ENCODE assay signal across 27 cellular contexts in the genomic region with DNA sequence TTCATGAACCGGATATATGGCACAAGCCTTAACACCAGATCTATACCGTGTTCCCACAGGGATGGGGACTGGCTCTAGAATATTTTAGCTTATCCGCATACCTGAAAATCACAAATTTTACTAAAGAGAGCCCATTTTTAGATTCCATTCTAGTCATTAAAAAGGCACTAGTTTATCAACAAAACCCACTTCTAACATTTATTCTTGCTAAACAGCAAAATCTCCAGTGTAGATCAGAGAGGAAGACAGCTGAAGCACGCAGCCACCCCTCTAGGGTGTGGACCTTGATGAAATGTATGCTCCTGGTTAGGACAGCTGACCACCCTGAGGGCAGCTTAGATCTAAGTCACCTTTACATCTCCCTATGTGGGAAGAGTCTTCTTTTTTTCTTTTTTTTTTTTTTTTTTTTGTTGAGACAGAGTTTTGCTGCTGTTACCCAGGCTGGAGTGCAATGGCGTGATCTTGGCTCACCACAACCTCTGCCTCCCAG.
"Had no signal": no experiment of that assay in that cellular context is flagged by ENCODE, and none has a peak within 500 bp of the region (broad histone marks: within the 10 kb centered on the region; RNA-seq: fewer than 3 reads in every experiment).

No MANE protein-coding gene starts in this region.

- H3K4me3 ChIP-seq: stomach, suprapubic skin, testis, thoracic aorta, thyroid gland, tibial artery, tibial nerve, transverse colon, upper lobe of left lung, upper lobe of right lung, uterus, vagina had no signal

- ATAC-seq: stimulated activated effector memory CD8-positive, alpha-beta T cell treated with anti-CD3 and anti-CD28 coated beads, Interleukin-12 subunit alpha, Interleukin-12 subunit beta, amount 100 ng/mL, for 72 hours; stimulated activated memory B cell treated with anti-CD40 and anti-IgM and Interleukin-4, amounts not matched to agents 10 μg/mL and 1 μg/mL and 100 μg/mL, for 72 hours; stimulated activated naive B cell treated with anti-CD40 and anti-IgM and Interleukin-4, amounts not matched to agents 10 μg/mL and 1 μg/mL and 100 μg/mL, for 72 hours; stimulated activated naive CD8-positive, alpha-beta T cell treated with anti-CD3 and anti-CD28 coated beads, Interleukin-15, amount 100 ng/mL, for 72 hours; stimulated activated naive CD8-positive, alpha-beta T cell treated with anti-CD3 and anti-CD28 coated beads, Interleukin-15, Interleukin-2, amounts not matched to agents 100 U/mL and 50 U/mL, for 24 hours; upper lobe of right lung had no signal

- H3K4me1 Mint-ChIP-seq: stimulated activated memory B cell treated with anti-CD40 and anti-IgM and Interleukin-4, amounts not matched to agents 10 μg/mL and 1 μg/mL and 100 μg/mL, for 72 hours; stimulated activated naive CD8-positive, alpha-beta T cell treated with anti-CD3 and anti-CD28 coated beads, Interleukin-15, amount 100 ng/mL, for 72 hours had no signal

- H3K27ac Mint-ChIP-seq: stimulated activated effector memory CD8-positive, alpha-beta T cell treated with anti-CD3 and anti-CD28 coated beads, Interleukin-12 subunit alpha, Interleukin-12 subunit beta, amount 100 ng/mL, for 72 hours; stimulated activated memory B cell treated with anti-CD40 and anti-IgM and Interleukin-4, amounts not matched to agents 10 μg/mL and 1 μg/mL and 100 μg/mL, for 72 hours; stimulated activated naive B cell treated with anti-CD40 and anti-IgM and Interleukin-4, amounts not matched to agents 10 μg/mL and 1 μg/mL and 100 μg/mL, for 72 hours; stimulated activated naive CD8-positive, alpha-beta T cell treated with anti-CD3 and anti-CD28 coated beads, Interleukin-15, Interleukin-2, amounts not matched to agents 100 ng/mL and 50 ng/mL, for 24 hours had no signal

- H3K4me1 ChIP-seq: stomach, suprapubic skin, testis, thyroid gland, transverse colon, upper lobe of left lung, upper lobe of right lung, uterus, vagina had no signal

- H3K36me3 Mint-ChIP-seq: stimulated activated effector memory CD8-positive, alpha-beta T cell treated with anti-CD3 and anti-CD28 coated beads, Interleukin-12 subunit alpha, Interleukin-12 subunit beta, amount 100 ng/mL, for 72 hours had no signal

- H3K27me3 Mint-ChIP-seq: stimulated activated memory B cell treated with anti-CD40 and anti-IgM and Interleukin-4, amounts not matched to agents 10 μg/mL and 1 μg/mL and 100 μg/mL, for 72 hours; stimulated activated naive B cell treated with anti-CD40 and anti-IgM and Interleukin-4, amounts not matched to agents 10 μg/mL and 1 μg/mL and 100 μg/mL, for 72 hours; stimulated activated naive CD8-positive, alpha-beta T cell treated with anti-CD3 and anti-CD28 coated beads, Interleukin-15, amount 100 ng/mL, for 72 hours; stimulated activated naive CD8-positive, alpha-beta T cell treated with anti-CD3 and anti-CD28 coated beads, Interleukin-15, Interleukin-2, amounts not matched to agents 100 ng/mL and 50 ng/mL, for 24 hours had no signal

- H3K9me3 ChIP-seq: testis, thyroid gland, vagina had no signal

- H3K36me3 ChIP-seq: stomach, suprapubic skin, thoracic aorta, thyroid gland, tibial artery, tibial nerve, transverse colon, upper lobe of left lung, upper lobe of right lung, uterus, vagina had no signal

- H3K4me3 Mint-ChIP-seq: stimulated activated effector memory CD8-positive, alpha-beta T cell treated with anti-CD3 and anti-CD28 coated beads, Interleukin-12 subunit alpha, Interleukin-12 subunit beta, amount 100 ng/mL, for 72 hours; stimulated activated memory B cell treated with anti-CD40 and anti-IgM and Interleukin-4, amounts not matched to agents 10 μg/mL and 1 μg/mL and 100 μg/mL, for 72 hours; stimulated activated naive B cell treated with anti-CD40 and anti-IgM and Interleukin-4, amounts not matched to agents 10 μg/mL and 1 μg/mL and 100 μg/mL, for 72 hours; stimulated activated naive CD8-positive, alpha-beta T cell treated with anti-CD3 and anti-CD28 coated beads, Interleukin-15, amount 100 ng/mL, for 72 hours; stimulated activated naive CD8-positive, alpha-beta T cell treated with anti-CD3 and anti-CD28 coated beads, Interleukin-15, Interleukin-2, amounts not matched to agents 100 ng/mL and 50 ng/mL, for 24 hours had no signal

- H3K27ac ChIP-seq: stomach, suprapubic skin, testis, thoracic aorta, thyroid gland, tibial artery, tibial nerve, transverse colon, upper lobe of left lung, upper lobe of right lung, uterus, vagina had no signal

- H3K9me3 Mint-ChIP-seq: stimulated activated effector memory CD8-positive, alpha-beta T cell treated with anti-CD3 and anti-CD28 coated beads, Interleukin-12 subunit alpha, Interleukin-12 subunit beta, amount 100 ng/mL, for 72 hours; stimulated activated memory B cell treated with anti-CD40 and anti-IgM and Interleukin-4, amounts not matched to agents 10 μg/mL and 1 μg/mL and 100 μg/mL, for 72 hours; stimulated activated naive CD8-positive, alpha-beta T cell treated with anti-CD3 and anti-CD28 coated beads, Interleukin-15, amount 100 ng/mL, for 72 hours had no signal

- H3K27me3 ChIP-seq: stomach, suprapubic skin, testis, thyroid gland, tibial artery, tibial nerve, transverse colon, upper lobe of left lung, upper lobe of right lung, uterus, vagina had no signal

- DNase-seq: stimulated activated CD4-positive, alpha-beta T cell treated with anti-CD3 and anti-CD28 coated beads, Interleukin-2, amount 100 ng/mL, for 24 hours; stimulated activated CD4-positive, alpha-beta T cell treated with anti-CD3 and anti-CD28 coated beads, Interleukin-2, amount 100 ng/mL, for 48 hours; stimulated activated CD4-positive, alpha-beta T cell treated with anti-CD3 and anti-CD28 coated beads, Interleukin-4, amount 100 ng/mL, for 1 hour; stimulated activated CD4-positive, alpha-beta T cell treated with anti-CD3 and anti-CD28 coated beads, Interleukin-4, amount 100 ng/mL, for 24 hours; stimulated activated CD4-positive, alpha-beta T cell treated with anti-CD3 and anti-CD28 coated beads, Interleukin-4, amount 100 ng/mL, for 4 hours; stimulated activated CD8-positive, alpha-beta memory T cell treated with anti-CD3 and anti-CD28 coated beads, Interleukin-4, amount 100 ng/mL, for 48 hours; stimulated activated naive B cell treated with anti-CD40 and anti-IgM and Interleukin-4, amounts not matched to agents 10 μg/mL and 1 μg/mL and 100 μg/mL, for 72 hours; stimulated activated naive CD4-positive, alpha-beta T cell; stimulated activated naive CD4-positive, alpha-beta T cell treated with Interleukin-2 at 50 U/mL for 16 hours; stimulated activated naive CD8-positive, alpha-beta T cell treated with anti-CD3 and anti-CD28 coated beads, Interleukin-15, amount 100 ng/mL, for 72 hours; stimulated activated naive CD8-positive, alpha-beta T cell treated with anti-CD3 and anti-CD28 coated beads, Interleukin-15, Interleukin-2, amounts not matched to agents 100 U/mL and 50 U/mL, for 24 hours; stomach; substantia nigra; testis; thyroid gland; tibial artery; transverse colon; upper lobe of left lung; upper lobe of right lung; uterus had no signal
